Comparison of ENCODE assay signal across 27 cellular contexts in the genomic region with DNA sequence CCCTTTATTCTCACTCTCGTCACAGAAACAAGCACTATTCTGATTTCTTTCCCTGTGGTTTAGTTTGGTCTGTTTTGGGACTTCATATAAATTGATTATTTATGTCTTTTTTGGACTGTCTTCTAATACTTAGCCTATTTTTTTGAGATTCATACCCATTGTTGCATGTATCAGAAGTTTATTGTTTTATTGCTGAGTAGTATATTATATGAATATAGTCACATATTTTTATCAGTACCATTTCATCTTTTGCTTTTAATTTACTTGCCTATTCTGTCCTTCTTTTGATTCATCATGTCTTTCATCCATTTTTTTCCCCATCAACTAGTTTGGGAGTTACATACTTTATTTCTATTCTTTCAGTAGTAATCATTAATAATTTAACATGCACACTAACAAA.
"Had no signal": no experiment of that assay in that cellular context is flagged by ENCODE, and none has a peak within 500 bp of the region (broad histone marks: within the 10 kb centered on the region; RNA-seq: fewer than 3 reads in every experiment).

No MANE protein-coding gene starts in this region.

- ATAC-seq: stimulated activated effector memory CD8-positive, alpha-beta T cell treated with anti-CD3 and anti-CD28 coated beads, Interleukin-12 subunit alpha, Interleukin-12 subunit beta, amount 100 ng/mL, for 72 hours; stimulated activated memory B cell treated with anti-CD40 and anti-IgM and Interleukin-4, amounts not matched to agents 10 μg/mL and 1 μg/mL and 100 μg/mL, for 72 hours; stimulated activated naive B cell treated with anti-CD40 and anti-IgM and Interleukin-4, amounts not matched to agents 10 μg/mL and 1 μg/mL and 100 μg/mL, for 72 hours; stimulated activated naive CD8-positive, alpha-beta T cell treated with anti-CD3 and anti-CD28 coated beads, Interleukin-15, amount 100 ng/mL, for 72 hours; stimulated activated naive CD8-positive, alpha-beta T cell treated with anti-CD3 and anti-CD28 coated beads, Interleukin-15, Interleukin-2, amounts not matched to agents 100 U/mL and 50 U/mL, for 24 hours; upper lobe of right lung had no signal

- DNase-seq: stimulated activated CD4-positive, alpha-beta T cell treated with anti-CD3 and anti-CD28 coated beads, Interleukin-2, amount 100 ng/mL, for 48 hours; stimulated activated CD4-positive, alpha-beta T cell treated with anti-CD3 and anti-CD28 coated beads, Interleukin-4, amount 100 ng/mL, for 1 hour; stimulated activated CD4-positive, alpha-beta T cell treated with anti-CD3 and anti-CD28 coated beads, Interleukin-4, amount 100 ng/mL, for 24 hours; stimulated activated CD4-positive, alpha-beta T cell treated with anti-CD3 and anti-CD28 coated beads, Interleukin-4, amount 100 ng/mL, for 4 hours; stimulated activated CD8-positive, alpha-beta memory T cell treated with anti-CD3 and anti-CD28 coated beads, Interleukin-4, amount 100 ng/mL, for 48 hours; stimulated activated naive B cell treated with anti-CD40 and anti-IgM and Interleukin-4, amounts not matched to agents 10 μg/mL and 1 μg/mL and 100 μg/mL, for 72 hours; stimulated activated naive CD4-positive, alpha-beta T cell; stimulated activated naive CD4-positive, alpha-beta T cell treated with Interleukin-2 at 50 U/mL for 16 hours; stimulated activated naive CD8-positive, alpha-beta T cell treated with anti-CD3 and anti-CD28 coated beads, Interleukin-15, amount 100 ng/mL, for 72 hours; stimulated activated naive CD8-positive, alpha-beta T cell treated with anti-CD3 and anti-CD28 coated beads, Interleukin-15, Interleukin-2, amounts not matched to agents 100 U/mL and 50 U/mL, for 24 hours; stomach; substantia nigra; testis; thyroid gland; tibial artery; transverse colon; trophoblast cell; upper lobe of left lung; upper lobe of right lung; uterus had no signal

- H3K36me3 ChIP-seq: stomach, suprapubic skin, thoracic aorta, thyroid gland, tibial artery, tibial nerve, transverse colon, upper lobe of left lung, upper lobe of right lung, uterus, vagina had no signal

- H3K4me1 ChIP-seq: stomach, suprapubic skin, testis, thyroid gland, tibial artery, tibial nerve, transverse colon, upper lobe of left lung, upper lobe of right lung, uterus, vagina had no signal

- FAIRE-seq: urothelium cell line had no signal

- H3K27me3 ChIP-seq: stomach, suprapubic skin, testis, thyroid gland, tibial artery, tibial nerve, transverse colon, upper lobe of left lung, upper lobe of right lung, uterus, vagina had no signal

- H3K27ac ChIP-seq: stomach, suprapubic skin, testis, thoracic aorta, thyroid gland, tibial artery, tibial nerve, transverse colon, upper lobe of left lung, upper lobe of right lung, uterus, vagina had no signal

- H3K4me3 ChIP-seq: stomach, suprapubic skin, testis, thoracic aorta, thyroid gland, tibial artery, tibial nerve, transverse colon, upper lobe of left lung, upper lobe of right lung, uterus, vagina had no signal

- H3K9me3 ChIP-seq: testis, thyroid gland, tibial artery, upper lobe of left lung, uterus, vagina had no signal
